Comparison of ENCODE assay signal across 16 cellular contexts in the genomic region with DNA sequence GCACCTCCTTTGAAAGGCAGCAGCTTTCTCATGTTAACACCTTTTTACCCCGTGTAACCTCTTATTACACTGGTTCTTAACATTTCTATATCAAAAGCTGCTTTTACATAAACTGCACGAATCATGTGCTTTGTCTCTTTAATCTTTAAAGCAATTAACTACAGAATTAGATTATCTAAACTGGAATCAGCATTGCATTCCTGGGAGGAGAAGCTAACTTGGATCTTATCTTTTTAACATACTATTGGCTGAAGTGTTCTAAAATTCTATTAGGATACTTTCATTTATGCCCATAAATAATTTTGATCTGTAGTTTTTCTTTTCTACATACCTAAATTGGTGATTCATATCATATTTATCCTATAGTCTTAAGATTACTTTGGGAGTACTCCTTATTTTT.
DNase-seq lines count a peak whose midpoint lies in the region; ATAC-seq and TF ChIP-seq lines count a peak whose summit lies in the region.
"Had no signal": no experiment of that assay in that cellular context is flagged by ENCODE, and none has a peak within 500 bp of the region (broad histone marks: within the 10 kb centered on the region; RNA-seq: fewer than 3 reads in every experiment).

No MANE protein-coding gene starts in this region.

- H3K36me3 Mint-ChIP-seq in HFFc6 (ENCODE audit: low read depth), result peaks cover 3% of the 10 kb centered on the region; the same call in 1 of the 2 replicates
- peaks cover 3% of the 10 kb centered on the region for H3K36me3 Mint-ChIP-seq in mesothelial cell of epicardium
- no peaks in the 10 kb centered on the region for H3K36me3 Mint-ChIP-seq in stimulated activated naive B cell treated with anti-CD40 and anti-IgM and Interleukin-4, amounts not matched to agents 10 μg/mL and 1 μg/mL and 100 μg/mL, for 72 hours
- H3K36me3 Mint-ChIP-seq: CD14-positive monocyte; CD4-positive, alpha-beta memory T cell had no signal

- H3K4me3 Mint-ChIP-seq in HFFc6 (peak overlapping the region; percentile 11; the same call in 1 of the 2 replicates), mesothelial cell of epicardium (no peak overlapping the region)
- H3K4me3 Mint-ChIP-seq in stimulated activated naive B cell treated with anti-CD40 and anti-IgM and Interleukin-4, amounts not matched to agents 10 μg/mL and 1 μg/mL and 100 μg/mL, for 72 hours, result no peak overlapping the region
- H3K4me3 Mint-ChIP-seq: CD14-positive monocyte; CD4-positive, alpha-beta memory T cell; H9; IgD-negative memory B cell had no signal

- DNase-seq in HFFc6 (peak; percentile 19), mesothelial cell of epicardium (ENCODE audit: low spot score in 2 of 2, unreplicated experiment in 2 of 2) (no peak)
- DNase-seq in stimulated activated naive B cell treated with anti-CD40 and anti-IgM and Interleukin-4, amounts not matched to agents 10 μg/mL and 1 μg/mL and 100 μg/mL, for 72 hours, result no peak
- DNase-seq: AML-193; CD4-positive, alpha-beta memory T cell; DMS153; DMS79; GF-D8; H9; KBM-7 had no signal

- H3K27me3 Mint-ChIP-seq in HFFc6 (ENCODE audit: insufficient read depth) (peaks cover 2% of the 10 kb centered on the region; the same call in 1 of the 2 replicates), mesothelial cell of epicardium (ENCODE audit: low read depth) (no peaks in the 10 kb centered on the region)
- peaks cover 0 to 6% of the 10 kb centered on the region in 2 donors for H3K27me3 Mint-ChIP-seq in stimulated activated naive B cell treated with anti-CD40 and anti-IgM and Interleukin-4, amounts not matched to agents 10 μg/mL and 1 μg/mL and 100 μg/mL, for 72 hours
- H3K27me3 Mint-ChIP-seq: CD4-positive, alpha-beta memory T cell; IgD-negative memory B cell had no signal

- peaks cover 51% of the 10 kb centered on the region for H3K4me1 Mint-ChIP-seq in HFFc6 (ENCODE audit: low read depth)
- H3K4me1 Mint-ChIP-seq in mesothelial cell of epicardium, result peaks cover 44% of the 10 kb centered on the region
- H3K4me1 Mint-ChIP-seq in stimulated activated naive B cell treated with anti-CD40 and anti-IgM and Interleukin-4, amounts not matched to agents 10 μg/mL and 1 μg/mL and 100 μg/mL, for 72 hours, result no peaks in the 10 kb centered on the region
- H3K4me1 Mint-ChIP-seq: CD14-positive monocyte; CD4-positive, alpha-beta memory T cell had no signal

- peak; percentile 59 for ATAC-seq in SK-N-SH treated with all-trans-retinoic acid at 6 μM for 48 hours
- no peak for ATAC-seq in GM21526 (IDR thresholded peaks at IDR 0.05; ENCODE audit: low FRiP score, unreplicated experiment)
- no peak for ATAC-seq in stimulated activated naive B cell treated with anti-CD40 and anti-IgM and Interleukin-4, amounts not matched to agents 10 μg/mL and 1 μg/mL and 100 μg/mL, for 72 hours (replicated peaks)
- no peak for ATAC-seq in HG02870 (IDR thresholded peaks at IDR 0.05; ENCODE audit: unreplicated experiment)
- ATAC-seq: A549 had no signal

- H3K27ac Mint-ChIP-seq in HFFc6 (peak overlapping the region; percentile 11; the same call in 1 of the 2 replicates), mesothelial cell of epicardium (peak overlapping the region; percentile 84)
- no peak overlapping the region for H3K27ac Mint-ChIP-seq in stimulated activated naive B cell treated with anti-CD40 and anti-IgM and Interleukin-4, amounts not matched to agents 10 μg/mL and 1 μg/mL and 100 μg/mL, for 72 hours
- H3K27ac Mint-ChIP-seq: CD4-positive, alpha-beta memory T cell; H9; IgD-negative memory B cell had no signal

- TF ChIP-seq CTCF in HFFc6 (IDR thresholded peaks at IDR 0.05) (no peak), mesothelial cell of epicardium (IDR thresholded peaks at IDR 0.05; ENCODE audit: unreplicated experiment) (no peak)

- H3K9me3 Mint-ChIP-seq in HFFc6 (no peaks in the 10 kb centered on the region), mesothelial cell of epicardium (no peaks in the 10 kb centered on the region)
- peaks cover 0 to 1% of the 10 kb centered on the region in 2 donors for H3K9me3 Mint-ChIP-seq in stimulated activated naive B cell treated with anti-CD40 and anti-IgM and Interleukin-4, amounts not matched to agents 10 μg/mL and 1 μg/mL and 100 μg/mL, for 72 hours
- H3K9me3 Mint-ChIP-seq: CD14-positive monocyte had no signal

TF ChIP-seq in SK-N-SH treated with all-trans-retinoic acid at 6 μM for 48 hours, 23 proteins besides CTCF, POLR2A, EP300 and RAD21:
- 0 out of 2 replicates have a peak, but pooled peaks have one; percentile 16 for TF ChIP-seq ZNF70 (CRISPR knock-in tag; IDR thresholded peaks at IDR 0.05)
- peak; percentile 79 for TF ChIP-seq CREB5 (CRISPR knock-in tag; IDR thresholded peaks at IDR 0.05; ENCODE audit: low read depth)
- peak; percentile 99 for TF ChIP-seq ISL1 (CRISPR knock-in tag; IDR thresholded peaks at IDR 0.05)
- no peak for TF ChIP-seq ZC3H10 (CRISPR knock-in tag; IDR thresholded peaks at IDR 0.05)
- TF ChIP-seq ESRRG (CRISPR knock-in tag; IDR thresholded peaks at IDR 0.05), result 0 out of 2 replicates have a peak, but pooled peaks have one; percentile 74
- no peak for TF ChIP-seq PPARA (CRISPR knock-in tag; IDR thresholded peaks at IDR 0.05; ENCODE audit: borderline replicate concordance)
- TF ChIP-seq CSRNP3 (CRISPR knock-in tag; IDR thresholded peaks at IDR 0.05), result peak; percentile 75; the same call in 1 of the 2 replicates
- no peak for TF ChIP-seq ZNF8 (CRISPR knock-in tag; IDR thresholded peaks at IDR 0.05)
- TF ChIP-seq PATZ1 (CRISPR knock-in tag; IDR thresholded peaks at IDR 0.05; ENCODE audit: borderline replicate concordance), result peak; percentile 21; the same call in 1 of the 2 replicates
